Comparison of ENCODE assay signal across 19 cellular contexts in genomic region chr12:132641811-132642650, GRCh38. TPM values are rescaled to one million over a fixed set of nuclear protein-coding genes. Genes with fewer than 3 reads are reported as not detected.
DNase-seq lines count a peak whose midpoint lies in the region; ATAC-seq, FAIRE-seq and TF ChIP-seq lines count a peak whose summit lies in the region.
"Had no signal": no experiment of that assay in that cellular context is flagged by ENCODE, and none has a peak within 500 bp of the region (broad histone marks: within the 10 kb centered on the region; RNA-seq: fewer than 3 reads in every experiment).

No MANE protein-coding gene starts in this region.

- no peak overlapping the region for H3K27ac Mint-ChIP-seq in MCF 10A (ENCODE audit: low read depth, unreplicated experiment)
- H3K27ac Mint-ChIP-seq: H9 had no signal

- no peaks in the 10 kb centered on the region for H3K27me3 ChIP-seq in breast epithelium
- H3K27me3 ChIP-seq: SJSA1 had no signal

- H3K4me1 Mint-ChIP-seq in MCF 10A (ENCODE audit: insufficient read depth, unreplicated experiment): no peaks in the 10 kb centered on the region

- intact Hi-C loops in MCF 10A (cut with micrococcal nuclease) (no loop called here), breast epithelium (cut with DNase I; ENCODE audit: low total_unique reads) (loop anchor here (5.0 kb wide), 1 partner anchor 570 kb away; no protein-coding TSS in a partner anchor), kidney (cut with DNase I) (no loop called here)

- H3K4me3 Mint-ChIP-seq in MCF 10A (ENCODE audit: unreplicated experiment): no peak overlapping the region
- H3K4me3 Mint-ChIP-seq: H9 had no signal

- H3K27ac ChIP-seq in breast epithelium (no peak overlapping the region), kidney (ENCODE audit: low read depth in 2 of 2, low read length in 2 of 2) (no peak overlapping the region)
- H3K27ac ChIP-seq: C4-2B, SJSA1 had no signal

- H3K9ac ChIP-seq in kidney (ENCODE audit: low read length in 2 of 2): no peak overlapping the region

- H3K4me1 ChIP-seq in breast epithelium (no peaks in the 10 kb centered on the region), kidney (ENCODE audit: control insufficient read depth in 1 of 2, insufficient read depth in 1 of 2, low read depth in 1 of 2, low read length in 2 of 2) (no peaks in the 10 kb centered on the region)
- H3K4me1 ChIP-seq: SJSA1 had no signal

- no peak for TF ChIP-seq POLR2A in breast epithelium (IDR thresholded peaks at IDR 0.05)

- ATAC-seq in HG03095 (IDR thresholded peaks at IDR 0.05; ENCODE audit: unreplicated experiment): no peak

- DNase-seq in MCF 10A (ENCODE audit: unreplicated experiment): no peak
- no peak for DNase-seq in breast epithelium (ENCODE audit: low spot score in 2 of 2)
- peak; percentile 50 for DNase-seq in kidney
- DNase-seq in D721Med (ENCODE audit: insufficient read length, low spot score): no peak
- no peak for DNase-seq in cerebellar nuclear complex (lab: John Stamatoyannopoulos, UW)
- DNase-seq: DND-41; GDM1; H9; Kasumi-1; NCI-H1417 treated with DMSO at 0.1 percent for 48 hours; NCI-H2081; NCI-H526; NK-92 treated with Interleukin-12 subunit alpha and Interleukin-12 subunit beta, amount 100 ng/mL, for 24 hours had no signal

- H3K9me3 ChIP-seq in breast epithelium (no peaks in the 10 kb centered on the region), kidney (ENCODE audit: control insufficient read depth in 1 of 2, low read length in 2 of 2) (no peaks in the 10 kb centered on the region)
- H3K9me3 ChIP-seq: SJSA1 had no signal

- H3K4me3 ChIP-seq in breast epithelium (no peak overlapping the region), kidney (ENCODE audit: low read length in 2 of 2) (no peak overlapping the region)
- H3K4me3 ChIP-seq: SJSA1 had no signal

- peaks cover 23% of the 10 kb centered on the region for H3K36me3 ChIP-seq in breast epithelium
- peaks cover 5 to 11% of the 10 kb centered on the region in 2 donors for H3K36me3 ChIP-seq in kidney (ENCODE audit: control insufficient read depth in 1 of 2, insufficient read depth in 2 of 2, low read length in 2 of 2)

- FAIRE-seq in kidney (lab: Jason Lieb, UNC) (no peak), D721Med (lab: Jason Lieb, UNC) (no peak)
- FAIRE-seq: GM12892, GM19239 had no signal

- peaks cover 14% of the 10 kb centered on the region for H3K36me3 Mint-ChIP-seq in MCF 10A (ENCODE audit: insufficient read depth, unreplicated experiment)

- no peaks in the 10 kb centered on the region for H3K9me3 Mint-ChIP-seq in MCF 10A (ENCODE audit: unreplicated experiment)
- H3K9me3 Mint-ChIP-seq: H9 had no signal

- no peaks in the 10 kb centered on the region for H3K27me3 Mint-ChIP-seq in MCF 10A (ENCODE audit: insufficient read depth, unreplicated experiment)

- CTCF ChIA-PET in MCF 10A (lab: Yijun Ruan, JAX): no interaction called here

- TF ChIP-seq CTCF in MCF 10A (IDR thresholded peaks at IDR 0.05; ENCODE audit: unreplicated experiment) (no peak), breast epithelium (IDR thresholded peaks at IDR 0.05) (no peak), kidney (IDR thresholded peaks at IDR 0.05; ENCODE audit: borderline replicate concordance, extremely low read depth, insufficient read depth) (no peak), D721Med (IDR thresholded peaks at IDR 0.05; ENCODE audit: insufficient read depth, missing control alignments) (no peak)

- TSS peak; percentile 13 for BruUV-seq in MCF 10A (replicated peaks; lab: Mats Ljungman, UMichigan)

- POLR2A ChIA-PET in MCF 10A (lab: Yijun Ruan, JAX): no interaction called here

RNA-seq across cellular contexts. Expression of gene P2RX2, which starts 23.5 kb away (rescaled TPM):
- total RNA-seq in MCF 10A (2022) (not detected in 2 replicates), breast epithelium (under 1 TPM in 2 of 3 donors, not detected in 1; 0.29 to 0.48 TPM), kidney (0.19 TPM)
- 0.37 TPM for polyA plus RNA-seq in kidney (ENCODE audit: insufficient read depth, low read depth, low replicate concordance)
- total RNA-seq: A172, SJSA1 had no signal

RNA-seq across cellular contexts. Expression of gene LRCOL1, which starts 31.6 kb away (rescaled TPM):
- not detected in 2 replicates for total RNA-seq in MCF 10A (2022)
- under 1 TPM in 1 of 3 donors, not detected in 2; 0.59 TPM for total RNA-seq in breast epithelium
- total RNA-seq in kidney: 1.8 TPM
- 1.0 TPM for polyA plus RNA-seq in kidney (ENCODE audit: insufficient read depth, low read depth, low replicate concordance)
- total RNA-seq: H9, SJSA1 had no signal

RNA-seq across cellular contexts. Expression of gene POLE, which starts 45.1 kb away (rescaled TPM):
- total RNA-seq in MCF 10A (2022): 36.3 and 40.4 TPM in 2 replicates
- total RNA-seq in breast epithelium: 10 to 100 TPM; 36.5 to 51.5 (median 43.5) TPM
- total RNA-seq in kidney: 23.0 TPM
- polyA plus RNA-seq in kidney (ENCODE audit: insufficient read depth, low read depth, low replicate concordance): 5.3 TPM

RNA-seq across cellular contexts. Expression of gene PXMP2, which starts 45.4 kb away (rescaled TPM):
- total RNA-seq in MCF 10A (2022) (23.8 and 28.1 TPM in 2 replicates), breast epithelium (10 to 100 TPM; 29.0 to 50.9 (median 31.8) TPM), kidney (23.4 TPM)
- 90.9 TPM for polyA plus RNA-seq in kidney (ENCODE audit: insufficient read depth, low read depth, low replicate concordance)
